Comparison of ENCODE assay signal across 28 cellular contexts in genomic region chr10:92354587-92354986, GRCh38.
"Had no signal": no experiment of that assay in that cellular context is flagged by ENCODE, and none has a peak within 500 bp of the region (broad histone marks: within the 10 kb centered on the region; RNA-seq: fewer than 3 reads in every experiment).

No MANE protein-coding gene starts in this region.

- H3K27me3 Mint-ChIP-seq: activated CD8-positive, alpha-beta T cell treated with anti-CD3 and anti-CD28 coated beads for 36 hours; activated T-helper 17 cell treated with anti-CD3 and anti-CD28 coated beads, Interleukin-2, amount 50 U/mL, for 72 hours; effector memory CD8-positive, alpha-beta T cell; naive B cell; progenitor cell of endocrine pancreas had no signal

- H3K36me3 ChIP-seq: breast epithelium, ovary had no signal

- H3K4me1 Mint-ChIP-seq: activated T-helper 17 cell treated with anti-CD3 and anti-CD28 coated beads, Interleukin-2, amount 50 U/mL, for 72 hours; mesothelial cell of epicardium; naive B cell; nephron progenitor cell had no signal

- DNase-seq: activated CD4-positive, alpha-beta T cell treated with anti-CD3 and anti-CD28 coated beads for 1 hour; activated CD4-positive, alpha-beta T cell treated with anti-CD3 and anti-CD28 coated beads, Interleukin-2, amount 50 U/mL, for 1 hour; activated CD8-positive, alpha-beta T cell treated with anti-CD3 and anti-CD28 coated beads for 36 hours; activated gamma-delta T cell treated with Interleukin-2 at 50 U/mL for 16 hours; activated T-cell treated with anti-CD3 and anti-CD28 coated beads, Interleukin-2, amount 50 U/mL, for 4 hours; cerebellar nuclear complex; colonic mucosa; dorsolateral prefrontal cortex; effector memory CD8-positive, alpha-beta T cell; heart left ventricle; hypothalamus; islet precursor cell; left cardiac atrium; left ventricle myocardium superior; mammary epithelial cell; naive B cell; nephron progenitor cell; ovary; right lobe of liver; stimulated activated CD4-positive, alpha-beta T cell treated with anti-CD3 and anti-CD28 coated beads, Interleukin-2, amount 100 ng/mL, for 48 hours; stimulated activated naive CD4-positive, alpha-beta T cell treated with Interleukin-2 at 50 U/mL for 16 hours; T-helper 2 cell had no signal

- H3K4me1 ChIP-seq: breast epithelium, colonic mucosa, heart left ventricle, right lobe of liver, tibial nerve had no signal

- ATAC-seq: activated CD8-positive, alpha-beta T cell treated with anti-CD3 and anti-CD28 coated beads for 36 hours; activated naive CD4-positive, alpha-beta T cell treated with anti-CD3 and anti-CD28 coated beads, Interleukin-2, amount 50 U/mL, for 72 hours; activated T-cell treated with anti-CD3 and anti-CD28 coated beads, Interleukin-2, amount 50 U/mL, for 4 hours; activated T-helper 17 cell treated with anti-CD3 and anti-CD28 coated beads, Interleukin-2, amount 50 U/mL, for 72 hours; effector memory CD8-positive, alpha-beta T cell; heart left ventricle; left cardiac atrium; left ventricle myocardium superior; right lobe of liver had no signal

- H3K27me3 ChIP-seq: breast epithelium, colonic mucosa, dorsolateral prefrontal cortex, heart left ventricle, ovary, right lobe of liver, tibial nerve had no signal

- H3K9me3 ChIP-seq: colonic mucosa, ovary, right lobe of liver had no signal

- H3K27ac ChIP-seq: breast epithelium, colonic mucosa, dorsolateral prefrontal cortex, heart left ventricle, ovary, right lobe of liver, tibial nerve had no signal

- H3K27ac Mint-ChIP-seq: activated CD8-positive, alpha-beta T cell treated with anti-CD3 and anti-CD28 coated beads for 36 hours; activated naive CD4-positive, alpha-beta T cell treated with anti-CD3 and anti-CD28 coated beads, Interleukin-2, amount 50 U/mL, for 72 hours; activated T-helper 17 cell treated with anti-CD3 and anti-CD28 coated beads, Interleukin-2, amount 50 U/mL, for 72 hours; mesothelial cell of epicardium; progenitor cell of endocrine pancreas had no signal

- H3K36me3 Mint-ChIP-seq: activated naive CD4-positive, alpha-beta T cell treated with anti-CD3 and anti-CD28 coated beads, Interleukin-2, amount 50 U/mL, for 72 hours had no signal

- H3K9me3 Mint-ChIP-seq: activated CD8-positive, alpha-beta T cell treated with anti-CD3 and anti-CD28 coated beads for 36 hours; activated naive CD4-positive, alpha-beta T cell treated with anti-CD3 and anti-CD28 coated beads, Interleukin-2, amount 50 U/mL, for 72 hours; activated T-cell treated with anti-CD3 and anti-CD28 coated beads, Interleukin-2, amount 50 U/mL, for 4 hours; activated T-helper 17 cell treated with anti-CD3 and anti-CD28 coated beads, Interleukin-2, amount 50 U/mL, for 72 hours; effector memory CD8-positive, alpha-beta T cell had no signal

- H3K4me3 ChIP-seq: breast epithelium, colonic mucosa, dorsolateral prefrontal cortex, heart left ventricle, ovary, right lobe of liver, tibial nerve had no signal

- H3K4me3 Mint-ChIP-seq: activated CD8-positive, alpha-beta T cell treated with anti-CD3 and anti-CD28 coated beads for 36 hours; activated T-cell treated with anti-CD3 and anti-CD28 coated beads, Interleukin-2, amount 50 U/mL, for 4 hours; activated T-helper 17 cell treated with anti-CD3 and anti-CD28 coated beads, Interleukin-2, amount 50 U/mL, for 72 hours; effector memory CD8-positive, alpha-beta T cell; mesothelial cell of epicardium; naive B cell; nephron progenitor cell had no signal
